ENCODE assay signal across 8 cellular contexts in the genomic region with DNA sequence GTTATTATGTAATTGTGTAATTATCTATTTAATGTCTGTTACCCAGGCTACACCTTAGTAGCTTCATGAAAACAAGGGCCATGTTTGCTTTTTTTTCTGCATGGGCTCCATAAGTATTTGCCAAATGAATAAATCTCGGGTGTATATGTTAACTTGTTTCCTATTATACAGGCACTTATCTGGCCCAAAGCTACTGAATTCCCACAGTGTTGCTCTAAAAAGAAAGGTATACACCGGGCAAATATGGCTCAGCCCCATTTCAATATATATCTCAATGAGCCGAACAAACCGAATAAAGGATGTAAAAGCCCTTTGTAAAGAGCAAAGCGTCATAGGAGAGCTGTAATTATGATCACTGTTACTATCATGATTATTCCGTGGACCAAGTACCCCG. TPM values are rescaled to one million over a fixed set of nuclear protein-coding genes. Genes with fewer than 3 reads are reported as not detected.
DNase-seq lines count a peak whose midpoint lies in the region; ATAC-seq, FAIRE-seq and TF ChIP-seq lines count a peak whose summit lies in the region.

No MANE protein-coding gene starts in this region.

- POLR2A ChIA-PET in CD4-positive, alpha-beta T cell (lab: Charles Lee), result interaction anchor here (0.8 to 1.8 kb wide), 10 partner anchors 11 to 1264 kb away, joined by 3 to 8 read pairs (median 4); a partner anchor contains a TSS

- H3K9me3 Mint-ChIP-seq in CD4-positive, alpha-beta T cell, result no peaks in the 10 kb centered on the region

- peak overlapping the region; percentile 95 for H2AFZ ChIP-seq in mammary epithelial cell (ENCODE audit: low read depth, low read length)

- H3K9me3 ChIP-seq in CD4-positive, alpha-beta T cell (ENCODE audit: control insufficient read depth, low read length), result no peaks in the 10 kb centered on the region
- H3K9me3 ChIP-seq in mammary epithelial cell (replicated peaks; ENCODE audit: insufficient read depth, low read length), result no peaks in the 10 kb centered on the region
- no peaks in the 10 kb centered on the region for H3K9me3 ChIP-seq in mucosa of stomach (ENCODE audit: control insufficient read depth, low read length)

- TF ChIP-seq CTCF in CD4-positive, alpha-beta T cell (IDR thresholded peaks at IDR 0.05), result no peak
- TF ChIP-seq CTCF in LNCaP clone FGC (IDR thresholded peaks at IDR 0.05; ENCODE audit: control insufficient read depth, extremely low read depth, insufficient read depth) (no peak), mammary epithelial cell (conservative IDR thresholded peaks at IDR 0.05 in 1 of 2, IDR thresholded peaks at IDR 0.05 in 1 of 2; ENCODE audit: extremely low read depth in 1 of 2, insufficient read depth in 1 of 2, low read depth in 1 of 2, low read length in 2 of 2) (no peak)

- no peaks in the 10 kb centered on the region for H3K27me3 ChIP-seq in CD4-positive, alpha-beta T cell (ENCODE audit: control insufficient read depth, insufficient read depth, low read length)
- H3K27me3 ChIP-seq in mammary epithelial cell (ENCODE audit: insufficient read depth, low read length), result no peaks in the 10 kb centered on the region
- H3K27me3 ChIP-seq in mucosa of stomach (ENCODE audit: control insufficient read depth, insufficient read depth, low read length), result peaks cover 3% of the 10 kb centered on the region

- peaks cover 44% of the 10 kb centered on the region for H3K4me1 Mint-ChIP-seq in CD4-positive, alpha-beta T cell (ENCODE audit: low read depth)

- H3K4me2 ChIP-seq in mammary epithelial cell (ENCODE audit: insufficient read depth, low read depth, low read length), result peak overlapping the region; percentile 98

- TSS peak; percentile 45 for BruUV-seq in mammary epithelial cell (replicated peaks; lab: Mats Ljungman, UMichigan)

- peak overlapping the region; percentile 93 for H3K4me3 Mint-ChIP-seq in CD4-positive, alpha-beta T cell

- no peak overlapping the region for H3K27ac ChIP-seq in CD4-positive, alpha-beta T cell (ENCODE audit: low read depth, low read length)
- peak overlapping the region; percentile 72 for H3K27ac ChIP-seq in mammary epithelial cell (ENCODE audit: insufficient read depth, low read depth, low read length)

- dilution Hi-C loops in mammary epithelial cell (cut with HindIII; ENCODE audit: low sequenced_read_pairs), result no loop called here

- DNase-seq in CD4-positive, alpha-beta T cell, result no peak
- DNase-seq in LNCaP clone FGC (ENCODE audit: low read depth), result no peak
- DNase-seq in mammary epithelial cell, result no peak
- DNase-seq in RCC 7860 (ENCODE audit: low spot score), result no peak

- peaks cover 13% of the 10 kb centered on the region for H3K4me1 ChIP-seq in mammary epithelial cell (ENCODE audit: insufficient read depth, low read length)
- H3K4me1 ChIP-seq in mucosa of stomach (ENCODE audit: control insufficient read depth, insufficient read depth, low read length), result peaks cover 6% of the 10 kb centered on the region

- CTCF ChIA-PET in CD4-positive, alpha-beta T cell (lab: Charles Lee), result interaction anchor here (2.7 kb wide), 1 partner anchor 14 kb away, joined by 13 read pairs; no protein-coding TSS in a partner anchor
- CTCF ChIA-PET in mammary epithelial cell (lab: Charles Lee; ENCODE audit: low non-redundant PET), result no interaction called here

- FAIRE-seq in RCC 7860 (lab: Jason Lieb, UNC), result no peak

- H3K36me3 Mint-ChIP-seq in CD4-positive, alpha-beta T cell (ENCODE audit: low read depth), result peaks cover 16% of the 10 kb centered on the region

- H3K27ac Mint-ChIP-seq in CD4-positive, alpha-beta T cell, result peak overlapping the region; percentile 82

- 0% methylated on average over 7 of the region's 7 CpGs for WGBS in mammary epithelial cell (ENCODE audit: low coverage, missing lambda C conversion rate)

- no peak for ATAC-seq in CD4-positive, alpha-beta T cell (ENCODE audit: poor library complexity)
- ATAC-seq in HG02623 (IDR thresholded peaks at IDR 0.05; ENCODE audit: unreplicated experiment) (no peak), HG02973 (IDR thresholded peaks at IDR 0.05; ENCODE audit: unreplicated experiment) (no peak), HG02759 (IDR thresholded peaks at IDR 0.05; ENCODE audit: unreplicated experiment) (no peak)

- in situ Hi-C loops in mammary epithelial cell (cut with MboI; ENCODE audit: low sequenced_read_pairs in 2 of 2), result no loop called here

- peaks cover 10% of the 10 kb centered on the region for H3K27me3 Mint-ChIP-seq in CD4-positive, alpha-beta T cell

- intact Hi-C loops in CD4-positive, alpha-beta T cell (cut with DNase I, micrococcal nuclease), result loop anchor here (5.0 kb wide), 3 partner anchors 156 to 1861 kb away; a partner anchor contains a TSS
- intact Hi-C loops in mammary epithelial cell (cut with micrococcal nuclease), result no loop called here

- peaks cover 31% of the 10 kb centered on the region for H3K79me2 ChIP-seq in mammary epithelial cell (ENCODE audit: insufficient read depth, low read length)

- peak overlapping the region; percentile 70 for H3K9ac ChIP-seq in mammary epithelial cell (ENCODE audit: insufficient read depth, low read length)
- H3K9ac ChIP-seq in mucosa of stomach (ENCODE audit: low read length), result peak overlapping the region; percentile 74

- no peaks in the 10 kb centered on the region for H4K20me1 ChIP-seq in mammary epithelial cell (ENCODE audit: insufficient read depth, low read length)

- H3K4me3 ChIP-seq in LNCaP clone FGC (ENCODE audit: low read depth, low read length) (peak overlapping the region; percentile 64), mammary epithelial cell (replicated peaks in 1 of 3; ENCODE audit: insufficient read depth in 1 of 3, low read depth in 2 of 3, low read length in 3 of 3) (peak overlapping the region; percentile 58 to 90 (median 86)), mucosa of stomach (ENCODE audit: low read length) (peak overlapping the region; percentile 68)

- H3K36me3 ChIP-seq in mammary epithelial cell (ENCODE audit: insufficient read depth, low read length) (no peaks in the 10 kb centered on the region), mucosa of stomach (ENCODE audit: control insufficient read depth, insufficient read depth, low read length) (no peaks in the 10 kb centered on the region)

RNA-seq across cellular contexts. Expression of a gene that starts 0.8 kb away (rescaled TPM):
- total RNA-seq in CD4-positive, alpha-beta T cell, result 10 to 100 TPM; 29.5 to 30.7 TPM
- 10 to 100 TPM; 21.7 to 24.0 TPM for total RNA-seq in mammary epithelial cell
- 13.4 TPM for polyA plus RNA-seq in mammary epithelial cell
- 6.6 TPM for polyA minus RNA-seq in mammary epithelial cell
